ENCODE assay signal across 22 cellular contexts in genomic region chr14:82501554-82501953, GRCh38.
DNase-seq lines count a peak whose midpoint lies in the region; ATAC-seq and TF ChIP-seq lines count a peak whose summit lies in the region.
"Had no signal": no experiment of that assay in that cellular context is flagged by ENCODE, and none has a peak within 500 bp of the region (broad histone marks: within the 10 kb centered on the region; RNA-seq: fewer than 3 reads in every experiment).

No MANE protein-coding gene starts in this region.

- TF ChIP-seq CTCF in esophagus muscularis mucosa (IDR thresholded peaks at IDR 0.05) (no peak), lower leg skin (IDR thresholded peaks at IDR 0.05) (no peak)

- no peak for TF ChIP-seq EP300 in esophagus muscularis mucosa (IDR thresholded peaks at IDR 0.05)

- no peak overlapping the region for H3K4me3 ChIP-seq in esophagus muscularis mucosa
- no peak overlapping the region for H3K4me3 ChIP-seq in lower leg skin (ENCODE audit: low read depth, poor library complexity, severe bottlenecking)
- H3K4me3 ChIP-seq: BLaER1 treated with 17β-estradiol and CSF1 and Interleukin-3, amounts not matched to agents 10 nM and 100 nM had no signal

- DNase-seq in DMS53 (lab: John Stamatoyannopoulos, UW) = peak; percentile 82
- DNase-seq in NCI-H524 treated with DMSO at 0.1 percent for 48 hours (lab: John Stamatoyannopoulos, UW) = peak; percentile 78
- DNase-seq in esophagus muscularis mucosa (ENCODE audit: extremely low spot score) = no peak
- no peak for DNase-seq in sciatic nerve (ENCODE audit: low spot score)
- no peak for DNase-seq in lower leg skin (ENCODE audit: low spot score in 2 of 2)
- DNase-seq: CD8-positive, alpha-beta T cell; DND-41; H7; HFFc6; KBM-7; NCI-H1105 treated with DMSO at 0.1 percent for 48 hours; NCI-H1694; NCI-H226; NCI-H526 treated with DMSO at 0.1 percent for 48 hours; PC-3; RPMI8226; SHP77 treated with DMSO at 0.1 percent for 48 hours; T-helper 1 cell had no signal

- no peak for TF ChIP-seq POLR2A in esophagus muscularis mucosa (IDR thresholded peaks at IDR 0.05; ENCODE audit: low read depth)
- no peak for TF ChIP-seq POLR2A in lower leg skin (IDR thresholded peaks at IDR 0.05)

- H3K27me3 ChIP-seq in esophagus muscularis mucosa = no peaks in the 10 kb centered on the region
- H3K27me3 ChIP-seq: BLaER1 treated with 17β-estradiol and CSF1 and Interleukin-3, amounts not matched to agents 10 nM and 100 nM had no signal

- ATAC-seq in sciatic nerve = peak; percentile 28
- no peak for ATAC-seq in HG03108 (IDR thresholded peaks at IDR 0.05; ENCODE audit: unreplicated experiment)
- no peak for ATAC-seq in HG02623 (IDR thresholded peaks at IDR 0.05; ENCODE audit: unreplicated experiment)
- ATAC-seq: CD8-positive, alpha-beta T cell; PC-3; SK-N-SH treated with all-trans-retinoic acid at 6 μM for 48 hours had no signal

- peak overlapping the region in 3 of 4 donors; percentile 4 to 56 (median 23) for H3K27ac ChIP-seq in esophagus muscularis mucosa (replicated peaks in 1 of 4)
- H3K27ac ChIP-seq: BLaER1 treated with 17β-estradiol and CSF1 and Interleukin-3, amounts not matched to agents 10 nM and 100 nM had no signal

- intact Hi-C loops in esophagus muscularis mucosa (cut with DNase I) = no loop called here
- intact Hi-C loops in sciatic nerve (cut with DNase I) = no loop called here
- intact Hi-C loops in lower leg skin (cut with DNase I; ENCODE audit: low total_unique reads) = no loop called here

- H3K36me3 ChIP-seq in esophagus muscularis mucosa = no peaks in the 10 kb centered on the region
- H3K36me3 ChIP-seq: BLaER1 treated with 17β-estradiol and CSF1 and Interleukin-3, amounts not matched to agents 10 nM and 100 nM had no signal

- no peaks in the 10 kb centered on the region for H3K9me3 ChIP-seq in esophagus muscularis mucosa
- H3K9me3 ChIP-seq: BLaER1 treated with 17β-estradiol and CSF1 and Interleukin-3, amounts not matched to agents 10 nM and 100 nM had no signal

- 48% methylated on average over 2 of the region's 2 CpGs for WGBS in esophagus muscularis mucosa
- 57% methylated on average over 2 of the region's 2 CpGs for WGBS in lower leg skin, 2 donors

- peaks cover 0 to 39% (median 29%) of the 10 kb centered on the region in 4 donors for H3K4me1 ChIP-seq in esophagus muscularis mucosa
- H3K4me1 ChIP-seq: BLaER1 treated with 17β-estradiol and CSF1 and Interleukin-3, amounts not matched to agents 10 nM and 100 nM had no signal

Comparison
In these comparisons a context has a peak if more than half of its experiments do, and no peak if none do; other contexts are left out.
1. DNase-seq: peak in DMS53 (single experiment) and NCI-H524 treated with DMSO at 0.1 percent for 48 hours (single experiment); none in esophagus muscularis mucosa (single experiment), sciatic nerve (single experiment) and lower leg skin (0 of 2).